Comparison of ENCODE assay signal across 8 cellular contexts in the genomic region with DNA sequence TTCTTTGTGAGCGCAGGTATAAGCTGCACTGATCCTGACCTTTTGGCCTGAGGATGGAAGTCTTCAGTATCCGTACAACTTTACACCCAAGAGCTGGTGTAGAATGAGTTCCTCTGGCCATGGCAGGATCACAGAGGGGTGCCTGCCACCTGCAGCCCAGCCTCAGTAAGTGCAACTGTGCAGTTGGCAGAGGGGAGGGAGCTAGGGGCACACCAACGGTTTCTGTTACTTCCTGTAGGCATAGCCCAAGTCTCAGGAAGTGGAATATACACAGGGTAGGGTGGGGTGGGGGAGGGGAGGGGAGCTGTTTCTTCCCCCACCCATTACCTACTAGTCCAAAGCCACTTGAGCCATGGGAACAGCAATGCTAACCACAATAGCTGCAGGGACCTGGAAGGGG.
DNase-seq lines count a peak whose midpoint lies in the region; ATAC-seq and TF ChIP-seq lines count a peak whose summit lies in the region.

No MANE protein-coding gene starts in this region.

- intact Hi-C loops in sciatic nerve (cut with DNase I) = no loop called here

- ATAC-seq in GM19025 (IDR thresholded peaks at IDR 0.05; ENCODE audit: low read depth, unreplicated experiment) = peak; percentile 57
- ATAC-seq in sciatic nerve = peak; percentile 87
- ATAC-seq in HG02571 (IDR thresholded peaks at IDR 0.05; ENCODE audit: unreplicated experiment) = no peak
- no peak for ATAC-seq in HG03520 (IDR thresholded peaks at IDR 0.05; ENCODE audit: unreplicated experiment)

- H3K4me3 ChIP-seq in BE2C (ENCODE audit: low read depth, low read length) = no peak overlapping the region

- no peaks in the 10 kb centered on the region for H3K9me3 ChIP-seq in BE2C

- TF ChIP-seq CTCF in BE2C (IDR thresholded peaks at IDR 0.05; ENCODE audit: low read depth, low read length) = peak; percentile 68

- H3K36me3 ChIP-seq in BE2C = no peaks in the 10 kb centered on the region

- DNase-seq in BE2C = peak; percentile 55
- DNase-seq in NCI-H1694 (lab: John Stamatoyannopoulos, UW) = peak; percentile 1
- peak; percentile 21 for DNase-seq in activated T-cell treated with anti-CD3 and anti-CD28 coated beads for 24 hours (ENCODE audit: low read depth)
- DNase-seq in globus pallidus (ENCODE audit: low spot score) = peak; percentile 18
- peak; percentile 61 for DNase-seq in sciatic nerve (ENCODE audit: low spot score)

- no peaks in the 10 kb centered on the region for H3K27me3 ChIP-seq in BE2C

- no peaks in the 10 kb centered on the region for H3K4me1 ChIP-seq in BE2C

Comparison
In these comparisons a context has a peak if more than half of its experiments do, and no peak if none do; other contexts are left out.
1. DNase-seq: peak in every context shown above with its lines; median percentile 61 in sciatic nerve; 55 in BE2C; 21 in activated T-cell treated with anti-CD3 and anti-CD28 coated beads for 24 hours; 18 in globus pallidus; 1 in NCI-H1694.
2. ATAC-seq: peak in GM19025 (single experiment) and sciatic nerve (single experiment); none in HG02571 (single experiment) and HG03520 (single experiment).